Comparison of ENCODE assay signal across 17 cellular contexts in genomic region chr6:16754864-16755263, GRCh38. TPM values are rescaled to one million over a fixed set of nuclear protein-coding genes. Genes with fewer than 3 reads are reported as not detected.
DNase-seq lines count a peak whose midpoint lies in the region; TF ChIP-seq lines count a peak whose summit lies in the region.
"Had no signal": no experiment of that assay in that cellular context is flagged by ENCODE, and none has a peak within 500 bp of the region (broad histone marks: within the 10 kb centered on the region; RNA-seq: fewer than 3 reads in every experiment).

No MANE protein-coding gene starts in this region.

- in situ Hi-C loops in brain microvascular endothelial cell (cut with HindIII; ENCODE audit: low pct_ligation_motif_present, low sequenced_read_pairs), result no loop called here

- no peaks in the 10 kb centered on the region for H3K27me3 Mint-ChIP-seq in activated T-cell treated with anti-CD3 and anti-CD28 coated beads, Interleukin-2, amount 50 U/mL, for 24 hours
- H3K27me3 Mint-ChIP-seq: activated B cell treated with CpG ODN at 0.5 μM for 24 hours; natural killer cell treated with Interleukin-12 subunit alpha and Interleukin-12 subunit beta and Interleukin-15 and Interleukin-18, amount 100 ng/mL, for 72 hours; T-cell had no signal

- no peaks in the 10 kb centered on the region for H3K36me3 ChIP-seq in colonic mucosa
- peaks cover 0 to under 1% (median 0%) of the 10 kb centered on the region in 3 donors for H3K36me3 ChIP-seq in skeletal muscle tissue (ENCODE audit: control insufficient read depth in 3 of 3, insufficient read depth in 3 of 3, low read length in 3 of 3)
- peaks cover 6% of the 10 kb centered on the region for H3K36me3 ChIP-seq in brain microvascular endothelial cell (replicated peaks)
- H3K36me3 ChIP-seq in spleen, result peaks cover 0 to 22% (median under 1%) of the 10 kb centered on the region in 6 donors

- H3K27ac Mint-ChIP-seq in activated T-cell treated with anti-CD3 and anti-CD28 coated beads, Interleukin-2, amount 50 U/mL, for 24 hours, result no peak overlapping the region
- H3K27ac Mint-ChIP-seq: activated B cell treated with CpG ODN at 0.5 μM for 24 hours; natural killer cell treated with Interleukin-12 subunit alpha and Interleukin-12 subunit beta and Interleukin-15 and Interleukin-18, amount 100 ng/mL, for 72 hours had no signal

- TF ChIP-seq CTCF in colonic mucosa (IDR thresholded peaks at IDR 0.05) (no peak), brain microvascular endothelial cell (IDR thresholded peaks at IDR 0.05; ENCODE audit: low read depth, low read length, missing control alignments) (no peak), spleen (IDR thresholded peaks at IDR 0.05 in 8 of 11, conservative IDR thresholded peaks at IDR 0.05 in 3 of 11) (no peak)

- DNase-seq in DMS53 treated with DMSO at 0.1 percent for 48 hours (lab: John Stamatoyannopoulos, UW; ENCODE audit: unreplicated experiment), result peak; percentile 74
- DNase-seq in NCI-H146 treated with DMSO at 0.1 percent for 48 hours (lab: John Stamatoyannopoulos, UW; ENCODE audit: unreplicated experiment), result peak; percentile 11
- peak; percentile 49 for DNase-seq in colonic mucosa
- DNase-seq in brain microvascular endothelial cell, result no peak
- DNase-seq in activated T-cell treated with anti-CD3 and anti-CD28 coated beads, Interleukin-2, amount 50 U/mL, for 24 hours, result no peak
- DNase-seq in spleen, result no peak
- DNase-seq: activated B cell treated with CpG ODN at 0.5 μM for 24 hours; activated gamma-delta T cell treated with Interleukin-2 at 50 U/mL for 16 hours; AML-193; aorta; cortex of kidney; NCI-H1092 treated with DMSO at 0.1 percent for 48 hours; NK-92 treated with Interleukin-12 subunit alpha and Interleukin-12 subunit beta, amount 100 ng/mL, for 24 hours; stimulated activated CD4-positive, alpha-beta T cell treated with anti-CD3 and anti-CD28 coated beads, Interleukin-1b, Interleukin-23, amount 100 ng/mL, for 48 hours; T-cell had no signal

- no peak overlapping the region for H3K4me3 Mint-ChIP-seq in activated T-cell treated with anti-CD3 and anti-CD28 coated beads, Interleukin-2, amount 50 U/mL, for 24 hours
- H3K4me3 Mint-ChIP-seq: activated B cell treated with CpG ODN at 0.5 μM for 24 hours; natural killer cell treated with Interleukin-12 subunit alpha and Interleukin-12 subunit beta and Interleukin-15 and Interleukin-18, amount 100 ng/mL, for 72 hours; T-cell had no signal

- peaks cover 53% of the 10 kb centered on the region for H3K36me3 Mint-ChIP-seq in activated T-cell treated with anti-CD3 and anti-CD28 coated beads, Interleukin-2, amount 50 U/mL, for 24 hours (ENCODE audit: low read depth)

- H3K27ac ChIP-seq in colonic mucosa (peak overlapping the region; percentile 51), skeletal muscle tissue (ENCODE audit: low read depth, low read length) (peak overlapping the region; percentile 50), brain microvascular endothelial cell (no peak overlapping the region), spleen (no peak overlapping the region)

- H3K4me1 ChIP-seq in colonic mucosa (peaks cover 33% of the 10 kb centered on the region), skeletal muscle tissue (ENCODE audit: control insufficient read depth in 3 of 3, insufficient read depth in 3 of 3, low read length in 3 of 3) (peaks cover 28 to 54% (median 36%) of the 10 kb centered on the region in 3 donors), spleen (peaks cover 16 to 95% (median 69%) of the 10 kb centered on the region in 6 donors)

- H3K9me3 ChIP-seq in colonic mucosa (no peaks in the 10 kb centered on the region), skeletal muscle tissue (ENCODE audit: control insufficient read depth in 3 of 3, low read length in 3 of 3) (no peaks in the 10 kb centered on the region), spleen (no peaks in the 10 kb centered on the region)

- H3K9ac ChIP-seq in colonic mucosa (ENCODE audit: low read depth in 2 of 2, low read length in 2 of 2) (no peak overlapping the region), skeletal muscle tissue (ENCODE audit: low read depth in 1 of 3, low read length in 3 of 3) (no peak overlapping the region)

- no peak overlapping the region for H3K4me3 ChIP-seq in colonic mucosa
- H3K4me3 ChIP-seq in skeletal muscle tissue (ENCODE audit: low read length in 3 of 3), result no peak overlapping the region
- H3K4me3 ChIP-seq in brain microvascular endothelial cell (ENCODE audit: low read depth, low read length), result no peak overlapping the region
- no peak overlapping the region for H3K4me3 ChIP-seq in spleen

- no peaks in the 10 kb centered on the region for H3K9me3 Mint-ChIP-seq in activated T-cell treated with anti-CD3 and anti-CD28 coated beads, Interleukin-2, amount 50 U/mL, for 24 hours
- H3K9me3 Mint-ChIP-seq: activated B cell treated with CpG ODN at 0.5 μM for 24 hours; natural killer cell treated with Interleukin-12 subunit alpha and Interleukin-12 subunit beta and Interleukin-15 and Interleukin-18, amount 100 ng/mL, for 72 hours; T-cell had no signal

- peaks cover 74% of the 10 kb centered on the region for H3K4me1 Mint-ChIP-seq in activated T-cell treated with anti-CD3 and anti-CD28 coated beads, Interleukin-2, amount 50 U/mL, for 24 hours (ENCODE audit: low read depth)

- intact Hi-C loops in colonic mucosa (cut with DNase I), result no loop called here
- intact Hi-C loops in spleen (cut with DNase I; ENCODE audit: low total_unique reads), result no loop called here

- H3K27me3 ChIP-seq in colonic mucosa (no peaks in the 10 kb centered on the region), skeletal muscle tissue (ENCODE audit: control insufficient read depth in 3 of 3, insufficient read depth in 3 of 3, low read length in 3 of 3) (no peaks in the 10 kb centered on the region), brain microvascular endothelial cell (replicated peaks) (no peaks in the 10 kb centered on the region), spleen (replicated peaks in 1 of 7) (no peaks in the 10 kb centered on the region)

- TF ChIP-seq POLR2A in spleen (IDR thresholded peaks at IDR 0.05), result no peak

RNA-seq across cellular contexts. Expression of gene ATXN1, which starts 6.4 kb away (rescaled TPM):
- total RNA-seq in colonic mucosa (10 to 100 TPM; 24.5 to 41.9 TPM), skeletal muscle tissue (30.8 TPM), spleen (100 to 1,000 TPM in 2 of 7 donors, 10 to 100 TPM in 5; 64.3 to 123 (median 80.5) TPM)
- polyA plus RNA-seq in spleen, result 1 to 10 TPM; 3.5 to 9.4 (median 5.1) TPM

Comparison
In these comparisons a context has a peak if more than half of its experiments do, and no peak if none do; other contexts are left out.
1. DNase-seq: peak in DMS53 treated with DMSO at 0.1 percent for 48 hours (single experiment), NCI-H146 treated with DMSO at 0.1 percent for 48 hours (single experiment) and colonic mucosa (single experiment); none in brain microvascular endothelial cell (single experiment), activated T-cell treated with anti-CD3 and anti-CD28 coated beads, Interleukin-2, amount 50 U/mL, for 24 hours (single experiment) and spleen (single experiment).
2. H3K27ac ChIP-seq: peak in colonic mucosa (single experiment) and skeletal muscle tissue (single experiment); none in brain microvascular endothelial cell (single experiment) and spleen (0 of 8).